Comparison of ENCODE assay signal across 11 cellular contexts in the genomic region with DNA sequence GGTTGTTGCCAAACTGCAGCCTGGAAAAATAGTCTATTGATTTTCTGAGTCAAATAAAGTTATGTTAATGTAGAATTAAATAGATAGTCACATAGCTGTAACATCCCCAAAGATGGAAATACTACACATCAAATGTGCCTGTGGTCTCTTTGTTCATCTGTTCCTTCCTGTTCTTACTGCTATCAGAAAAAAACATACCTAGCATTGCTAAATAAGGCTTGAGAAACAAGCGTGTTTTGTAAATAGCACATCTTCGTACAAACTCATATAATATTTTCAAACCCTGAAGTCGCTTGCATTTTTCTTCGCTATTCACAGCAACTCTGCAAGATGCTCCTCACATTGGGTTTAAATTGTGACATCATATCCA.
DNase-seq lines count a peak whose midpoint lies in the region; ATAC-seq, FAIRE-seq and TF ChIP-seq lines count a peak whose summit lies in the region.
"Had no signal": no experiment of that assay in that cellular context is flagged by ENCODE, and none has a peak within 500 bp of the region (broad histone marks: within the 10 kb centered on the region; RNA-seq: fewer than 3 reads in every experiment).

No MANE protein-coding gene starts in this region.

- intact Hi-C loops in mucosa of descending colon (cut with DNase I, micrococcal nuclease) = no loop called here

- H3K27ac ChIP-seq in BLaER1 treated with 17β-estradiol and CSF1 and Interleukin-3, amounts not matched to agents 10 nM and 100 nM = peak overlapping the region in 9 of 11 experiments; percentile 35 to 74 (median 60); a peak in 17 of 22 replicates
- H3K27ac ChIP-seq in astrocyte (ENCODE audit: low read depth, low read length) = no peak overlapping the region

- peaks cover 15% of the 10 kb centered on the region for H3K27me3 Mint-ChIP-seq in astrocyte (ENCODE audit: low read depth, unreplicated experiment)

- H3K4me1 Mint-ChIP-seq in astrocyte (ENCODE audit: low read depth, unreplicated experiment) = peaks cover 6% of the 10 kb centered on the region

- no peaks in the 10 kb centered on the region for H3K9me3 Mint-ChIP-seq in astrocyte (ENCODE audit: unreplicated experiment)

- H3K4me1 ChIP-seq in BLaER1 treated with 17β-estradiol and CSF1 and Interleukin-3, amounts not matched to agents 10 nM and 100 nM = peaks cover 37 to 52% (median 44%) of the 10 kb centered on the region in 10 experiments
- H3K4me1 ChIP-seq in astrocyte (ENCODE audit: insufficient read depth, low read length) (no peaks in the 10 kb centered on the region), mucosa of descending colon (ENCODE audit: low read depth) (peaks cover 4% of the 10 kb centered on the region)

- no peaks in the 10 kb centered on the region for H3K27me3 ChIP-seq in BLaER1 treated with 17β-estradiol and CSF1 and Interleukin-3, amounts not matched to agents 10 nM and 100 nM
- H3K27me3 ChIP-seq in astrocyte (ENCODE audit: insufficient read depth, low read length) = no peaks in the 10 kb centered on the region

- no peak for FAIRE-seq in astrocyte (lab: Jason Lieb, UNC)
- FAIRE-seq: D721Med had no signal

- no peaks in the 10 kb centered on the region; a peak in 1 of 22 replicates for H3K9me3 ChIP-seq in BLaER1 treated with 17β-estradiol and CSF1 and Interleukin-3, amounts not matched to agents 10 nM and 100 nM (replicated peaks in 1 of 11)
- H3K9me3 ChIP-seq in astrocyte (ENCODE audit: insufficient read depth, low read depth, low read length) = no peaks in the 10 kb centered on the region
- H3K9me3 ChIP-seq in mucosa of descending colon = no peaks in the 10 kb centered on the region

- TF ChIP-seq CTCF in astrocyte (IDR thresholded peaks at IDR 0.05; ENCODE audit: insufficient read depth, low read depth, low read length) (no peak), mucosa of descending colon (IDR thresholded peaks at IDR 0.05) (no peak)

- H3K27ac Mint-ChIP-seq in astrocyte (ENCODE audit: unreplicated experiment) = peak overlapping the region; percentile 80

- H3K4me2 ChIP-seq in BLaER1 treated with 17β-estradiol and CSF1 and Interleukin-3, amounts not matched to agents 10 nM and 100 nM = peak overlapping the region; percentile 73 to 91 (median 82)
- no peak overlapping the region for H3K4me2 ChIP-seq in astrocyte (ENCODE audit: low read length)

- H4K20me1 ChIP-seq in BLaER1 treated with 17β-estradiol and CSF1 and Interleukin-3, amounts not matched to agents 10 nM and 100 nM = no peaks in the 10 kb centered on the region
- H4K20me1 ChIP-seq in astrocyte (ENCODE audit: insufficient read depth, low read length) = no peaks in the 10 kb centered on the region

- H3K9ac ChIP-seq in BLaER1 treated with 17β-estradiol and CSF1 and Interleukin-3, amounts not matched to agents 10 nM and 100 nM = peak overlapping the region in 9 of 11 experiments; percentile 4 to 65 (median 48); a peak in 13 of 22 replicates
- H3K9ac ChIP-seq in astrocyte (ENCODE audit: low read length) = no peak overlapping the region

- no peak overlapping the region for H2AFZ ChIP-seq in astrocyte (ENCODE audit: low read depth, low read length)

- H3K36me3 Mint-ChIP-seq in astrocyte (ENCODE audit: low read depth, unreplicated experiment) = no peaks in the 10 kb centered on the region

- H3K79me2 ChIP-seq in astrocyte (ENCODE audit: insufficient read depth, low read length) = no peaks in the 10 kb centered on the region

- no peaks in the 10 kb centered on the region for H3K36me3 ChIP-seq in BLaER1 treated with 17β-estradiol and CSF1 and Interleukin-3, amounts not matched to agents 10 nM and 100 nM
- H3K36me3 ChIP-seq in astrocyte (ENCODE audit: insufficient read depth, low read length) (no peaks in the 10 kb centered on the region), mucosa of descending colon (ENCODE audit: low read depth) (no peaks in the 10 kb centered on the region)

- ATAC-seq in mucosa of descending colon (peak; percentile 63), HG03571 (IDR thresholded peaks at IDR 0.05; ENCODE audit: unreplicated experiment) (no peak)

- H3K4me3 Mint-ChIP-seq in astrocyte (ENCODE audit: unreplicated experiment) = no peak overlapping the region

- peak; percentile 77 for DNase-seq in Jurkat, Clone E6-1 (ENCODE audit: low read depth, low spot score)
- no peak for DNase-seq in astrocyte (ENCODE audit: low read depth)
- DNase-seq in mucosa of descending colon = no peak
- DNase-seq in SK-N-DZ (ENCODE audit: low spot score) = no peak
- DNase-seq in stimulated activated CD8-positive, alpha-beta memory T cell treated with anti-CD3 and anti-CD28 coated beads, Interleukin-4, amount 100 ng/mL, for 48 hours = no peak
- DNase-seq in medulla oblongata (ENCODE audit: extremely low spot score) = no peak
- DNase-seq: Karpas-422, NCI-H2171 treated with DMSO at 0.1 percent for 48 hours had no signal

- H3K4me3 ChIP-seq in BLaER1 treated with 17β-estradiol and CSF1 and Interleukin-3, amounts not matched to agents 10 nM and 100 nM = 0 out of 20 replicates have a peak overlapping the region, but pooled peaks of 1 of the 10 experiments have one; percentile 3
- peak overlapping the region; percentile 46 for H3K4me3 ChIP-seq in Jurkat, Clone E6-1 (ENCODE audit: low read length)
- H3K4me3 ChIP-seq in astrocyte (ENCODE audit: insufficient read depth, low read depth, low read length) = no peak overlapping the region
- H3K4me3 ChIP-seq in mucosa of descending colon = no peak overlapping the region
